In the genomic region with DNA sequence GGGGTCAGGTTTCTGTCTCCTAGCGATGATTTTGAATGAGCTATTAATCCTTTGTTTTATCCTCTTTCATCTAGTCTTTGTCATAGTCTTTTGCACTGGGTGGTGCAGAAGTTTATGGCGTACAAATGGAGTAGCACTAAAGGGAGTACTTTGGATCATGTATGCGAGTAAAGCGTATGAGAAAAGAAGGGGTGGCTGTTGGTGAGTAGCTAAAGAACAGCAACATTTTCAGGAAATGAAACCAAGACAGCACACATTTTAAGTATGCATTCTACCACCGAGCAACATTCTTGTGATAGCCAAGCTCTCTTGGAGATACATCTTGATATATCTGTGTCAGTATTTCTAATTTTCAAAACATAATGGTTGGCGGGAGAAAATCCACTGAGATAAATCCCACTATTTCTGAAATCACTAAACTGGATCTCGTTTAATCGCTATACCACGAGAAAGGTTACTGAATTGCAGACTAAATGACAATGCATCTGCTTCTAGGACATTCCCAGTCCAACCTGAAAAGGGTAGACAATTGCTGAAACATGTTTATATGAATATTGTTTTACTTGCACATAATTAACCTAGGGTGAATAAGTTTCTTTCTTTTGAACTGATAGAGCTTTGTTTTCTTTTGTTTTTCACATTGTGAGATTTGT, we compare ENCODE assay signal across 11 cellular contexts.
DNase-seq lines count a peak whose midpoint lies in the region; ATAC-seq and TF ChIP-seq lines count a peak whose summit lies in the region.
"Had no signal": no experiment of that assay in that cellular context is flagged by ENCODE, and none has a peak within 500 bp of the region (broad histone marks: within the 10 kb centered on the region; RNA-seq: fewer than 3 reads in every experiment).

No MANE protein-coding gene starts in this region.

- POLR2A ChIA-PET in T-cell (lab: Charles Lee), result interaction anchor here (0.6 kb wide), 2 partner anchors 227 to 257 kb away, joined by 3 read pairs; no protein-coding TSS in a partner anchor
- POLR2A ChIA-PET in naive thymus-derived CD4-positive, alpha-beta T cell (lab: Charles Lee), result no interaction called here

- no peak for TF ChIP-seq EP300 in tibial nerve (IDR thresholded peaks at IDR 0.05)

- CTCF ChIA-PET in Calu3 (lab: Charles Lee) (interaction anchor here (0.7 to 1.5 kb wide), 4 partner anchors 54 to 1364 kb away, joined by 3 to 4 read pairs (median 3); no protein-coding TSS in a partner anchor), T-cell (lab: Charles Lee) (interaction anchor here in 1 of 2 donors (0.6 kb wide), 1 partner anchor 851 kb away, joined by 4 read pairs; no protein-coding TSS in a partner anchor)
- CTCF ChIA-PET in naive thymus-derived CD4-positive, alpha-beta T cell (lab: Charles Lee), result interaction anchor here (0.6 kb wide), 1 partner anchor 105 kb away, joined by 3 read pairs; no protein-coding TSS in a partner anchor

- H3K27me3 Mint-ChIP-seq in Calu3 (ENCODE audit: unreplicated experiment), result peaks cover 18% of the 10 kb centered on the region
- H3K27me3 Mint-ChIP-seq in T-cell, result peaks cover 87% of the 10 kb centered on the region in 2 donors
- H3K27me3 Mint-ChIP-seq in naive thymus-derived CD4-positive, alpha-beta T cell, result peaks cover 75 to 99% (median 95%) of the 10 kb centered on the region in 5 donors

- 63 to 75% methylated on average over 9 of the region's 9 CpGs for WGBS in tibial nerve, 2 donors

- BruUV-seq in Calu3 (replicated peaks; lab: Mats Ljungman, UMichigan), result no TSS peak

- H3K4me1 Mint-ChIP-seq in Calu3 (ENCODE audit: low read depth, unreplicated experiment) (no peaks in the 10 kb centered on the region), T-cell (peaks cover 12 to 22% (median 20%) of the 10 kb centered on the region in 3 donors)
- peaks cover 9 to 26% (median 20%) of the 10 kb centered on the region in 7 donors for H3K4me1 Mint-ChIP-seq in naive thymus-derived CD4-positive, alpha-beta T cell

- H3K9me3 ChIP-seq in HUES6 (ENCODE audit: control insufficient read depth, insufficient read depth, low read depth, low read length) (no peaks in the 10 kb centered on the region), tibial nerve (peaks cover 0 to 7% (median 0%) of the 10 kb centered on the region in 4 donors)
- H3K9me3 ChIP-seq in naive thymus-derived CD4-positive, alpha-beta T cell (ENCODE audit: control insufficient read depth in 2 of 3, low read length in 3 of 3), result peaks cover 0 to 14% (median 0%) of the 10 kb centered on the region in 3 experiments

- H3K36me3 Mint-ChIP-seq in Calu3 (ENCODE audit: insufficient read depth, unreplicated experiment) (peaks cover 17% of the 10 kb centered on the region), T-cell (no peaks in the 10 kb centered on the region)
- peaks cover 0 to 18% (median 2%) of the 10 kb centered on the region in 5 donors for H3K36me3 Mint-ChIP-seq in naive thymus-derived CD4-positive, alpha-beta T cell

- DNase-seq in Calu3 (no peak), T-cell (no peak), tibial nerve (ENCODE audit: low spot score in 2 of 2) (no peak), LoVo (ENCODE audit: low spot score) (no peak)
- DNase-seq in naive thymus-derived CD4-positive, alpha-beta T cell, result no peak
- DNase-seq: dorsolateral prefrontal cortex; head of caudate nucleus; NCI-H1694; stimulated activated CD4-positive, alpha-beta T cell treated with anti-CD3 and anti-CD28 coated beads, Interleukin-15, amount 100 ng/mL, for 24 hours had no signal

- intact Hi-C loops in Calu3 (cut with micrococcal nuclease; ENCODE audit: unreplicated experiment), result loop anchor here (2.0 to 10.0 kb wide), 2 partner anchors 19 to 217 kb away; no protein-coding TSS in a partner anchor
- intact Hi-C loops in naive thymus-derived CD4-positive, alpha-beta T cell (cut with micrococcal nuclease), result no loop called here

- H3K4me3 ChIP-seq in HUES6 (ENCODE audit: low read depth, low read length), result peak overlapping the region; percentile 74; the same call in 1 of the 2 replicates
- no peak overlapping the region for H3K4me3 ChIP-seq in naive thymus-derived CD4-positive, alpha-beta T cell (ENCODE audit: low read length)
- no peak overlapping the region for H3K4me3 ChIP-seq in tibial nerve

- H3K27ac Mint-ChIP-seq in Calu3 (ENCODE audit: unreplicated experiment) (peak overlapping the region; percentile 96), T-cell (no peak overlapping the region)
- H3K27ac Mint-ChIP-seq in naive thymus-derived CD4-positive, alpha-beta T cell, result peak overlapping the region in 1 of 9 donors; percentile 43

- H3K27me3 ChIP-seq in HUES6 (ENCODE audit: control insufficient read depth, insufficient read depth, low read length), result peaks cover 22% of the 10 kb centered on the region
- H3K27me3 ChIP-seq in naive thymus-derived CD4-positive, alpha-beta T cell (ENCODE audit: control insufficient read depth in 2 of 2, insufficient read depth in 2 of 2, low read length in 2 of 2), result peaks cover 5 to 26% of the 10 kb centered on the region in 2 donors
- peaks cover 0 to 6% of the 10 kb centered on the region in 2 donors for H3K27me3 ChIP-seq in tibial nerve

- H3K36me3 ChIP-seq in HUES6 (ENCODE audit: control insufficient read depth, insufficient read depth, low read length), result no peaks in the 10 kb centered on the region
- no peaks in the 10 kb centered on the region for H3K36me3 ChIP-seq in naive thymus-derived CD4-positive, alpha-beta T cell (ENCODE audit: control insufficient read depth in 2 of 3, insufficient read depth in 3 of 3, low read length in 3 of 3)
- no peaks in the 10 kb centered on the region for H3K36me3 ChIP-seq in tibial nerve

- no peak overlapping the region for H3K27ac ChIP-seq in HUES6 (ENCODE audit: low read depth, low read length)
- no peak overlapping the region for H3K27ac ChIP-seq in naive thymus-derived CD4-positive, alpha-beta T cell (ENCODE audit: low read depth, low read length)
- no peak overlapping the region for H3K27ac ChIP-seq in tibial nerve

- no peak overlapping the region for H3K9ac ChIP-seq in HUES6 (ENCODE audit: low read length)

- no peak for TF ChIP-seq POLR2A in tibial nerve (IDR thresholded peaks at IDR 0.05)

- ATAC-seq in T-cell (replicated peaks in 1 of 4) (no peak), HG02970 (IDR thresholded peaks at IDR 0.05; ENCODE audit: low FRiP score, unreplicated experiment) (no peak)
- no peak for ATAC-seq in naive thymus-derived CD4-positive, alpha-beta T cell

- H3K9me3 Mint-ChIP-seq in Calu3 (ENCODE audit: low read depth, unreplicated experiment) (no peaks in the 10 kb centered on the region), T-cell (peaks cover 12 to 31% (median 16%) of the 10 kb centered on the region in 3 donors)
- peaks cover 4 to 71% (median 31%) of the 10 kb centered on the region in 11 donors for H3K9me3 Mint-ChIP-seq in naive thymus-derived CD4-positive, alpha-beta T cell

- H3K4me1 ChIP-seq in HUES6 (ENCODE audit: control insufficient read depth, insufficient read depth, low read length) (no peaks in the 10 kb centered on the region), tibial nerve (peaks cover 0 to 6% (median 0%) of the 10 kb centered on the region in 4 donors)
- peaks cover 3 to 5% of the 10 kb centered on the region in 2 donors for H3K4me1 ChIP-seq in naive thymus-derived CD4-positive, alpha-beta T cell (ENCODE audit: control insufficient read depth in 2 of 2, insufficient read depth in 2 of 2, low read length in 2 of 2)

- TF ChIP-seq CTCF in Calu3 (IDR thresholded peaks at IDR 0.05; ENCODE audit: unreplicated experiment) (no peak), tibial nerve (IDR thresholded peaks at IDR 0.05) (no peak)

- H3K4me3 Mint-ChIP-seq in Calu3 (ENCODE audit: low read depth, unreplicated experiment) (peak overlapping the region; percentile 87), T-cell (peak overlapping the region in 2 of 3 donors; percentile 45 to 79)
- peak overlapping the region; percentile 34 to 85 (median 62) for H3K4me3 Mint-ChIP-seq in naive thymus-derived CD4-positive, alpha-beta T cell
